ENCODE assay signal across 19 cellular contexts in genomic region chr5:22319798-22320197, GRCh38.
A peak's percentile ranks its signal among the peaks of the same experiment; 100 is the strongest.
DNase-seq lines count a peak whose midpoint lies in the region; TF ChIP-seq lines count a peak whose summit lies in the region.
"Had no signal": no experiment of that assay in that cellular context is flagged by ENCODE, and none has a peak within 500 bp of the region (broad histone marks: within the 10 kb centered on the region; RNA-seq: fewer than 3 reads in every experiment).

No MANE protein-coding gene starts in this region.

- DNase-seq in HuH-7 (ENCODE audit: low spot score) (peak; percentile 2), RKO (ENCODE audit: low spot score) (peak; percentile 15), glutamatergic neuron (no peak), retinal pigment epithelial cell (ENCODE audit: low read depth) (no peak), activated gamma-delta T cell treated with Interleukin-2 at 50 U/mL for 16 hours (no peak), T-helper 2 cell (no peak)
- DNase-seq in activated CD4-positive, alpha-beta T cell treated with anti-CD3 and anti-CD28 coated beads for 48 hours, result no peak
- DNase-seq: CD8-positive, alpha-beta memory T cell; DMS153; EL; IMR-90; NCI-H1417 treated with DMSO at 0.1 percent for 48 hours; NCI-H2029; NCI-H226; Peyer's patch; SHP77 treated with DMSO at 0.1 percent for 48 hours; SW 1271 had no signal

- H3K4me3 ChIP-seq in retinal pigment epithelial cell (ENCODE audit: low read length), result no peak overlapping the region
- H3K4me3 ChIP-seq: BLaER1, HAP-1, Peyer's patch had no signal

- H3K4me1 Mint-ChIP-seq in glutamatergic neuron (ENCODE audit: low read depth, unreplicated experiment), result no peaks in the 10 kb centered on the region
- H3K4me1 Mint-ChIP-seq: CD8-positive, alpha-beta memory T cell had no signal

- H3K4me3 Mint-ChIP-seq in glutamatergic neuron (ENCODE audit: unreplicated experiment), result no peak overlapping the region
- H3K4me3 Mint-ChIP-seq: CD8-positive, alpha-beta memory T cell had no signal

- peak; percentile 28 for TF ChIP-seq CTCF in glutamatergic neuron (IDR thresholded peaks at IDR 0.05; ENCODE audit: partially characterized antibody, unreplicated experiment)
- TF ChIP-seq CTCF in retinal pigment epithelial cell (conservative IDR thresholded peaks at IDR 0.05; ENCODE audit: low read depth, low read length), result peak; percentile 17

- no peaks in the 10 kb centered on the region for H3K9me3 Mint-ChIP-seq in glutamatergic neuron (ENCODE audit: unreplicated experiment)

- H3K27ac Mint-ChIP-seq in glutamatergic neuron (ENCODE audit: unreplicated experiment), result no peak overlapping the region
- H3K27ac Mint-ChIP-seq: CD8-positive, alpha-beta memory T cell had no signal

- no peaks in the 10 kb centered on the region for H3K27me3 Mint-ChIP-seq in glutamatergic neuron (ENCODE audit: unreplicated experiment)
- H3K27me3 Mint-ChIP-seq: CD8-positive, alpha-beta memory T cell had no signal

- no peaks in the 10 kb centered on the region for H3K36me3 Mint-ChIP-seq in glutamatergic neuron (ENCODE audit: unreplicated experiment)
- H3K36me3 Mint-ChIP-seq: CD8-positive, alpha-beta memory T cell had no signal

Comparison
In these comparisons a context has a peak if more than half of its experiments do, and no peak if none do; other contexts are left out.
1. DNase-seq: peak in HuH-7 (single experiment) and RKO (single experiment); none in glutamatergic neuron (single experiment), retinal pigment epithelial cell (single experiment), activated CD4-positive, alpha-beta T cell treated with anti-CD3 and anti-CD28 coated beads for 48 hours (single experiment), activated gamma-delta T cell treated with Interleukin-2 at 50 U/mL for 16 hours (single experiment) and T-helper 2 cell (0 of 5).